Comparison of ENCODE assay signal across 13 cellular contexts in genomic region chr1:88401283-88401682, GRCh38.
A peak's percentile ranks its signal among the peaks of the same experiment; 100 is the strongest.
DNase-seq lines count a peak whose midpoint lies in the region; ATAC-seq lines count a peak whose summit lies in the region.
"Had no signal": no experiment of that assay in that cellular context is flagged by ENCODE, and none has a peak within 500 bp of the region (broad histone marks: within the 10 kb centered on the region; RNA-seq: fewer than 3 reads in every experiment).

No MANE protein-coding gene starts in this region.

- DNase-seq in activated CD4-positive, CD25-positive, alpha-beta regulatory T cell treated with anti-CD3 and anti-CD28 coated beads, Interleukin-2, amount 50 U/mL, for 72 hours = no peak
- DNase-seq in AML-193 (lab: John Stamatoyannopoulos, UW) (no peak), NOMO-1 treated with DMSO at 0.1 percent for 48 hours (lab: John Stamatoyannopoulos, UW; ENCODE audit: unreplicated experiment) (no peak), NK-92 (lab: John Stamatoyannopoulos, UW; ENCODE audit: unreplicated experiment) (no peak)
- DNase-seq: activated T-cell treated with anti-CD3 and anti-CD28 coated beads for 4 hours, body of pancreas, heart right ventricle, mesenchymal stem cell, NCI-H1417 treated with DMSO at 0.1 percent for 48 hours had no signal

- peak; percentile 88 for ATAC-seq in GM18508 (IDR thresholded peaks at IDR 0.05; ENCODE audit: insufficient read depth, unreplicated experiment)
- ATAC-seq in GM19455 (IDR thresholded peaks at IDR 0.05; ENCODE audit: unreplicated experiment) = peak; percentile 84
- peak; percentile 87 for ATAC-seq in HG02852 (IDR thresholded peaks at IDR 0.05; ENCODE audit: unreplicated experiment)
- ATAC-seq in HG03460 (IDR thresholded peaks at IDR 0.05; ENCODE audit: unreplicated experiment) = peak; percentile 68
- ATAC-seq: body of pancreas, heart right ventricle had no signal
